ENCODE assay signal across 1 cellular context in the genomic region with DNA sequence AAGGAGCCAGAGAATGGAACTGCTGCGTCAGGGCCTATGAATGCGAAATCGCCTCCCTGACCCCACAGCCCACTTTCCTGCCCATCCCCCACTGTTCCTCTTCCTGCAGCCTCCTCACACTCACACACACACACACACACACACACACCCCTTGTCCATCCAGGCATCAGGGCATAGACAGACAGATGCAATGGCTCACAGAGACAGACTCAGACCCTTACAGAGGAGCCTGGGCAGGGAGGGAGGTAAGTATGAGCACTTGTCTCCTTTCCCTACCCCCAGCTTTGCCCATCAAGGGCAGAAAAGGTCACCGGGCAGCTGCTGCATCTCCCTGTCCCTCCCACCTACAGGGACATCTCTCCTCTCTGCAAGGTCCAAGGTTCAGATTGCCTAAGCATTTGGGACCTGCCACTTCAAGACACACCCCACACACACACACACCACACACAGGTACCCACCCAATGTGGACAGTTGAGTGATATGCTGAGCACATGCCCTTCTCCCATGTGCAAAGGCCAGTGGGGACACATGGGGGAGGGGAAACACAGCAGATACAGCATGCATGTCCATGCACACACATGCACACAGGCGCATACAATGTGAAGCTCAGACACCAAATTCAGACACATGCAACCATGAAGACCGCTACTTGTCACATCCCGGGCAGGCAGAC.
TF ChIP-seq lines count a peak whose summit lies in the region.

No MANE protein-coding gene starts in this region.

TF ChIP-seq in H1, 55 proteins besides CTCF, POLR2A, EP300 and RAD21:
- TF ChIP-seq BCL11A (IDR thresholded peaks at IDR 0.05; ENCODE audit: low read depth in 2 of 2, low read length in 2 of 2): no peak
- TF ChIP-seq POLR2AphosphoS5 (IDR thresholded peaks at IDR 0.05; ENCODE audit: low read depth, low read length): 0 out of 2 replicates have a peak, but pooled peaks have one; percentile 29
